8 cellular contexts compared by ENCODE assay signal in the genomic region with DNA sequence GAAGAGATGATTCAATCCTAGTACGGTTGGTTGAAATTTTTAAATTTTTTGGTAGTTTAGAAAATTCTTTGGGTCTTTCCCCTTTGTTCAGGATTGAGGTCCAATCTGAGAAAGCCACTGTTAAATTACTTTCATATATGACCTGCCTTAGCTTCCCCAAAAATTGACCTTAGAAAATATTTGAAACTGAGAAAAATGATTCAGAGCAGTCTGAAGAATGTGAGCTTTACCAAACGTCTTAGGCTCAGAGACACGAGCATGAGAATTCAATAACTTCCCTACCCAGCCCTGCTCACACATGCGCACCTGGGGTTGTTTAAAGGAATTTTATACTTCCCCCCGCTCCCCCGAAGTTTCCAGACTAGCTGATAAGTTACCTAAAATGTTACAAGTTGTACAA.
DNase-seq lines count a peak whose midpoint lies in the region; ATAC-seq lines count a peak whose summit lies in the region.
"Not testable (repeated sequence)": the region's sequence is repeated elsewhere in the genome, so short reads cannot be mapped to it uniquely, and the experiment has no call there.

No MANE protein-coding gene starts in this region.

- not testable (repeated sequence) for DNase-seq in stimulated activated naive B cell treated with anti-CD40 and anti-IgM and Interleukin-4, amounts not matched to agents 10 μg/mL and 1 μg/mL and 100 μg/mL, for 72 hours

- not testable (repeated sequence) for H3K9me3 Mint-ChIP-seq in stimulated activated naive B cell treated with anti-CD40 and anti-IgM and Interleukin-4, amounts not matched to agents 10 μg/mL and 1 μg/mL and 100 μg/mL, for 72 hours

- H3K27ac Mint-ChIP-seq in stimulated activated naive B cell treated with anti-CD40 and anti-IgM and Interleukin-4, amounts not matched to agents 10 μg/mL and 1 μg/mL and 100 μg/mL, for 72 hours: not testable (repeated sequence)

- not testable (repeated sequence) for H3K27me3 Mint-ChIP-seq in stimulated activated naive B cell treated with anti-CD40 and anti-IgM and Interleukin-4, amounts not matched to agents 10 μg/mL and 1 μg/mL and 100 μg/mL, for 72 hours

- peaks cover 14 to 24% of the 10 kb centered on the region in 2 donors for H3K4me1 Mint-ChIP-seq in stimulated activated naive B cell treated with anti-CD40 and anti-IgM and Interleukin-4, amounts not matched to agents 10 μg/mL and 1 μg/mL and 100 μg/mL, for 72 hours

- ATAC-seq in GM18502 (IDR thresholded peaks at IDR 0.05; ENCODE audit: poor library complexity, unreplicated experiment) (peak; percentile 59), GM18870 (IDR thresholded peaks at IDR 0.05; ENCODE audit: unreplicated experiment) (peak; percentile 68), GM19395 (IDR thresholded peaks at IDR 0.05; ENCODE audit: unreplicated experiment) (peak; percentile 59), GM21528 (IDR thresholded peaks at IDR 0.05; ENCODE audit: low FRiP score, unreplicated experiment) (peak; percentile 41), HG02588 (IDR thresholded peaks at IDR 0.05; ENCODE audit: unreplicated experiment) (peak; percentile 52), HG02884 (IDR thresholded peaks at IDR 0.05; ENCODE audit: unreplicated experiment) (peak; percentile 65), HG03354 (IDR thresholded peaks at IDR 0.05; ENCODE audit: poor library complexity, severe bottlenecking, unreplicated experiment) (peak; percentile 39)
- peak; percentile 82 to 90 for ATAC-seq in stimulated activated naive B cell treated with anti-CD40 and anti-IgM and Interleukin-4, amounts not matched to agents 10 μg/mL and 1 μg/mL and 100 μg/mL, for 72 hours (replicated peaks)

- H3K36me3 Mint-ChIP-seq in stimulated activated naive B cell treated with anti-CD40 and anti-IgM and Interleukin-4, amounts not matched to agents 10 μg/mL and 1 μg/mL and 100 μg/mL, for 72 hours: not testable (repeated sequence)

- H3K4me3 Mint-ChIP-seq in stimulated activated naive B cell treated with anti-CD40 and anti-IgM and Interleukin-4, amounts not matched to agents 10 μg/mL and 1 μg/mL and 100 μg/mL, for 72 hours: not testable (repeated sequence)
